Comparison of ENCODE assay signal across 1 cellular context in the genomic region with DNA sequence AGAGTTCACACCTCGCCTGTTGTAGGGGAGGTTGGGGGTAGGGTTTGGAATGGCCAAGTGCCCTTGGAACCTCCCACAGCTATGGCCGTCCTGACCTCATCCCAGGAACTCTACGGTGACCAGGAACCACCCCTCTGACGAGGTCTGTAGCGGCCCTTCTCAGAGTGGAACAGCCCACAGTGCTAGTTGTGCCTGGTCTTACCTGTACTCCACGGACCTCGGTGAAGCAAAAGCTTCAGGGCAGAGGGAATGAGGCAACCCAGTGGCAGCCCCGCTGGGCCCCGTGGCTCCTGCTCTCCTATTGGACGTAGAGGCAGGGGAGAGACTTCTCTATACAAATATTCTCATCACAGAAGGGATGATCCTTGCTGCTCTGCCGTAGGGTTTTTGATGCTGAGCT.
A peak's percentile ranks its signal among the peaks of the same experiment; 100 is the strongest.
TF ChIP-seq lines count a peak whose summit lies in the region.

No MANE protein-coding gene starts in this region.

TF ChIP-seq in HepG2, 621 proteins besides CTCF, POLR2A, EP300 and RAD21:
- 0 out of 2 replicates have a peak, but pooled peaks have one; percentile 15 for TF ChIP-seq POLR2AphosphoS5 (IDR thresholded peaks at IDR 0.05; ENCODE audit: low read depth, low read length)
- TF ChIP-seq ELF1 (CRISPR knock-in tag; IDR thresholded peaks at IDR 0.05): no peak
- no peak for TF ChIP-seq BHLHE40 (IDR thresholded peaks at IDR 0.05; ENCODE audit: low read length)
- TF ChIP-seq, protein P1, sequence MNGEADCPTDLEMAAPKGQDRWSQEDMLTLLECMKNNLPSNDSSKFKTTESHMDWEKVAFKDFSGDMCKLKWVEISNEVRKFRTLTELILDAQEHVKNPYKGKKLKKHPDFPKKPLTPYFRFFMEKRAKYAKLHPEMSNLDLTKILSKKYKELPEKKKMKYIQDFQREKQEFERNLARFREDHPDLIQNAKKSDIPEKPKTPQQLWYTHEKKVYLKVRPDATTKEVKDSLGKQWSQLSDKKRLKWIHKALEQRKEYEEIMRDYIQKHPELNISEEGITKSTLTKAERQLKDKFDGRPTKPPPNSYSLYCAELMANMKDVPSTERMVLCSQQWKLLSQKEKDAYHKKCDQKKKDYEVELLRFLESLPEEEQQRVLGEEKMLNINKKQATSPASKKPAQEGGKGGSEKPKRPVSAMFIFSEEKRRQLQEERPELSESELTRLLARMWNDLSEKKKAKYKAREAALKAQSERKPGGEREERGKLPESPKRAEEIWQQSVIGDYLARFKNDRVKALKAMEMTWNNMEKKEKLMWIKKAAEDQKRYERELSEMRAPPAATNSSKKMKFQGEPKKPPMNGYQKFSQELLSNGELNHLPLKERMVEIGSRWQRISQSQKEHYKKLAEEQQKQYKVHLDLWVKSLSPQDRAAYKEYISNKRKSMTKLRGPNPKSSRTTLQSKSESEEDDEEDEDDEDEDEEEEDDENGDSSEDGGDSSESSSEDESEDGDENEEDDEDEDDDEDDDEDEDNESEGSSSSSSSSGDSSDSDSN (CRISPR knock-in tag; IDR thresholded peaks at IDR 0.05): no peak
- TF ChIP-seq AGO2 (optimal IDR thresholded peaks at IDR 0.05; ENCODE audit: low read depth, low read length): peak; percentile 6
- peak; percentile 96 for TF ChIP-seq RBM22 (optimal IDR thresholded peaks at IDR 0.05; ENCODE audit: low read length)
